9 cellular contexts compared by ENCODE assay signal in the genomic region with DNA sequence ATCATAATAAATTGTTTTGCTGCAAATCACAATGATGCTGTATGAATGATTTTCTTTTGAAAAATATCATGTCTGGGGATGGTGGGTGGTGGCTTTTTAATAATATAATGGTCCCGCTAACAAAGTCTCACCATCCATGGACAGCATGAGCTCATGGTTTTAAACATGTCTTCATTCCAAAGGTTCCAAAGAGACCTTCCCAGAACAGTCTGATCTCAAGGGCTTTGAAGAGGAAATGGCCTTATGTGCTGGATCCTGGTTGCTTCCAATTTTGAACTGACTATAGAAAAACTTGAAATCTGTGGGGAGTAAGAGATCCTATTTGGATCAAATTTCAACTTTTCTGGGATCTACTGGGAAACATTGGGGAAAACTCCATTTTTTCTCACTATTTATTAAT.
"Had no signal": no experiment of that assay in that cellular context is flagged by ENCODE, and none has a peak within 500 bp of the region (broad histone marks: within the 10 kb centered on the region; RNA-seq: fewer than 3 reads in every experiment).

No MANE protein-coding gene starts in this region.

- H3K36me3 ChIP-seq: HAP-1 had no signal

- H3K9me3 Mint-ChIP-seq: HFFc6 had no signal

- H3K4me1 Mint-ChIP-seq: IgD-negative memory B cell had no signal

- H3K4me1 ChIP-seq: HAP-1 had no signal

- DNase-seq: GM23248, GOT3, H7, HFFc6 had no signal

- ATAC-seq: HCT116, HepG2 had no signal

- H3K36me3 Mint-ChIP-seq: IgD-negative memory B cell had no signal

- H3K27ac Mint-ChIP-seq: HFFc6, IgD-negative memory B cell had no signal

- H3K4me3 Mint-ChIP-seq: HFFc6, IgD-negative memory B cell had no signal

- H3K9me3 ChIP-seq: HAP-1 had no signal

- H3K27ac ChIP-seq: GM23248, HL-60 had no signal

- H3K4me3 ChIP-seq: GM23248, HAP-1 had no signal
